Comparison of ENCODE assay signal across 8 cellular contexts in the genomic region with DNA sequence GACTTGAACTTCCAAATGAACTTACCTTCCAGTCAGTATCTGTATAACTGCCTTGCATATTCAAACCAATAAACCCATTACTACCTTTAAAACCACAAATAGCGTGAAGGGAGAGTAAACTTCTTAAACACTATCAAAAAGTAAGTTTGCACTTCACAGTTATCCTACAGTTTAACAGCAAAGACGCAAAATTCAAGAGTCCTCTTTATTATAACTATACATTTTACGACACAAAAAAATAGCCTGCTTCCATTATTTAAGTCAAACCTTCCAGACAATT. TPM values are rescaled to one million over a fixed set of nuclear protein-coding genes. Genes with fewer than 3 reads are reported as not detected.
A peak's percentile ranks its signal among the peaks of the same experiment; 100 is the strongest.
DNase-seq lines count a peak whose midpoint lies in the region; ATAC-seq, FAIRE-seq and TF ChIP-seq lines count a peak whose summit lies in the region.

No MANE protein-coding gene starts in this region.

- intact Hi-C loops in dorsolateral prefrontal cortex (cut with DNase I) (loop anchor here (5.0 to 10.0 kb wide), 4 partner anchors 46 to 697 kb away; a partner anchor contains a TSS), thyroid gland (cut with DNase I) (no loop called here)

- DNase-seq in GM06990 (ENCODE audit: extremely low read depth, insufficient read length): no peak
- peak; percentile 59 for DNase-seq in NCI-H69 (lab: John Stamatoyannopoulos, UW)
- no peak for DNase-seq in dorsolateral prefrontal cortex
- no peak for DNase-seq in osteoblast (ENCODE audit: insufficient read length, low spot score, missing footprints)
- no peak for DNase-seq in NCI-H1930 (lab: John Stamatoyannopoulos, UW)
- DNase-seq in thyroid gland: no peak
- DNase-seq in small intestine: no peak

- H3K9me3 ChIP-seq in osteoblast (ENCODE audit: low read depth, low read length) (no peaks in the 10 kb centered on the region), thyroid gland (no peaks in the 10 kb centered on the region), small intestine (ENCODE audit: control insufficient read depth, low read depth) (no peaks in the 10 kb centered on the region)

- H2AFZ ChIP-seq in osteoblast (ENCODE audit: low read length): no peak overlapping the region

- peak overlapping the region; percentile 88 for H3K4me3 ChIP-seq in GM06990 (replicated peaks; ENCODE audit: low read depth, low read length)
- peak overlapping the region in 39 of 59 donors; percentile 3 to 98 (median 90) for H3K4me3 ChIP-seq in dorsolateral prefrontal cortex
- H3K4me3 ChIP-seq in osteoblast (ENCODE audit: insufficient read depth, low read length): peak overlapping the region; percentile 92
- H3K4me3 ChIP-seq in thyroid gland (replicated peaks in 1 of 3): no peak overlapping the region
- H3K4me3 ChIP-seq in small intestine (ENCODE audit: low read depth in 1 of 2, low read length in 2 of 2): peak overlapping the region in 1 of 2 donors; percentile 28

- peaks cover 68% of the 10 kb centered on the region for H3K79me2 ChIP-seq in osteoblast (ENCODE audit: insufficient read depth, low read length)

- H3K27ac ChIP-seq in dorsolateral prefrontal cortex (peak overlapping the region in 1 of 59 donors; percentile 13), osteoblast (ENCODE audit: low read depth, low read length) (peak overlapping the region; percentile 83), thyroid gland (no peak overlapping the region), small intestine (ENCODE audit: low read depth in 1 of 2, low read length in 1 of 2) (no peak overlapping the region)

- 87 to 93% methylated on average over 3 of the region's 3 CpGs for WGBS in thyroid gland, 2 donors
- WGBS in small intestine, 3 donors: 9 to 53% (median 21%) methylated on average over 3 of the region's 3 CpGs

- H3K36me3 ChIP-seq in GM06990 (ENCODE audit: control insufficient read depth, insufficient read depth, low read length) (no peaks in the 10 kb centered on the region), osteoblast (ENCODE audit: insufficient read depth, low read length) (no peaks in the 10 kb centered on the region), thyroid gland (no peaks in the 10 kb centered on the region), small intestine (ENCODE audit: control insufficient read depth in 2 of 2, insufficient read depth in 2 of 2, low read length in 2 of 2) (peaks cover 0 to 1% of the 10 kb centered on the region in 2 donors)

- no peak for TF ChIP-seq POLR2A in thyroid gland (IDR thresholded peaks at IDR 0.05)

- peaks cover 19% of the 10 kb centered on the region for H3K4me1 ChIP-seq in osteoblast (ENCODE audit: insufficient read depth, low read length)
- peaks cover 14 to 15% of the 10 kb centered on the region in 2 donors for H3K4me1 ChIP-seq in thyroid gland
- peaks cover 0 to 3% of the 10 kb centered on the region in 2 donors for H3K4me1 ChIP-seq in small intestine (ENCODE audit: control insufficient read depth in 2 of 2, insufficient read depth in 1 of 2, low read depth in 1 of 2, low read length in 1 of 2)

- TF ChIP-seq CTCF in GM06990 (IDR thresholded peaks at IDR 0.05; ENCODE audit: insufficient read depth, low read length, poor library complexity, severe bottlenecking) (no peak), dorsolateral prefrontal cortex (IDR thresholded peaks at IDR 0.05 in 54 of 56, conservative IDR thresholded peaks at IDR 0.05 in 2 of 56; ENCODE audit: low read depth in 1 of 56, partially characterized antibody in 56 of 56) (no peak), osteoblast (IDR thresholded peaks at IDR 0.05; ENCODE audit: extremely low read depth, low read depth, low read length) (no peak), thyroid gland (IDR thresholded peaks at IDR 0.05) (no peak)

- H3K27me3 ChIP-seq in GM06990 (replicated peaks; ENCODE audit: control insufficient read depth, insufficient read depth, low read length) (no peaks in the 10 kb centered on the region), dorsolateral prefrontal cortex (no peaks in the 10 kb centered on the region), osteoblast (ENCODE audit: insufficient read depth, low read length) (no peaks in the 10 kb centered on the region), thyroid gland (no peaks in the 10 kb centered on the region), small intestine (ENCODE audit: control insufficient read depth in 2 of 2, insufficient read depth in 2 of 2, low read length in 2 of 2) (no peaks in the 10 kb centered on the region)

- H3K4me2 ChIP-seq in osteoblast (ENCODE audit: insufficient read depth, low read length): peak overlapping the region; percentile 86

- no peak for ATAC-seq in GM18909 (IDR thresholded peaks at IDR 0.05; ENCODE audit: poor library complexity, unreplicated experiment)

- FAIRE-seq in small intestine (lab: Jason Lieb, UNC): no peak

- H4K20me1 ChIP-seq in osteoblast (ENCODE audit: insufficient read depth, low read length): peaks cover 25% of the 10 kb centered on the region

RNA-seq across cellular contexts. Expression of a gene that starts 1.8 kb away (rescaled TPM):
- 10 to 100 TPM; 17.5 to 75.7 (median 38.8) TPM for total RNA-seq in dorsolateral prefrontal cortex
- 41.0 and 42.0 TPM in 2 replicates for total RNA-seq in osteoblast
- total RNA-seq in thyroid gland: 10 to 100 TPM; 33.7 to 89.1 (median 42.4) TPM
- polyA plus RNA-seq in small intestine: 10 to 100 TPM; 19.7 to 28.9 (median 22.4) TPM

RNA-seq across cellular contexts. Expression of a gene that starts 48.3 kb away (rescaled TPM):
- 10 to 100 TPM; 20.7 to 71.5 (median 37.1) TPM for total RNA-seq in dorsolateral prefrontal cortex
- 42.3 and 44.2 TPM in 2 replicates for total RNA-seq in osteoblast
- 10 to 100 TPM; 37.8 to 54.8 (median 43.8) TPM for total RNA-seq in thyroid gland
- 10 to 100 TPM; 30.8 to 48.1 (median 32.2) TPM for polyA plus RNA-seq in small intestine

Comparison
In these comparisons a context has a peak if more than half of its experiments do, and no peak if none do; other contexts are left out.
1. H3K4me3 ChIP-seq: peak in GM06990 (single experiment), dorsolateral prefrontal cortex (39 of 59) and osteoblast (single experiment); none in thyroid gland (0 of 3).